Comparison of ENCODE assay signal across 22 cellular contexts in the genomic region with DNA sequence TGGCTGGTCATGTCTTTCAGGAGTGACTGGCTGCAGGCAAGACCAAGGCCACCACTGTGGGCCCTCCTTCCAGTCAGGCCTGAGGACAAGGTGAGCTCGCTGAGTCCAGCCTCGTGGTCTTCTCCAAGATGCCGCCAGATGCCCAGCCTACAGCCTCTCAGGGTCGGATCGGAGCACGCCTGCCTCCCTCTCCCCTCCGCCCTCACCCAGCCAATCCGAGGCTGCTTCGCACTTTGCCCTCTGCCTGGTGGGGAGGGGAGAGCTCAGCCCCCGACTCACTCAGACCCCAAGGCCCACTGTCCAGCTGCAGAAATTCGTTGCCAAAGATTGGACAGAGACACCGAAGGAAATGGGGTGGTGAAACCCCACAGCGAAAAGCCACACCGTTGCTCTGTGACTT. TPM values are rescaled to one million over a fixed set of nuclear protein-coding genes. Genes with fewer than 3 reads are reported as not detected.
"Had no signal": no experiment of that assay in that cellular context is flagged by ENCODE, and none has a peak within 500 bp of the region (broad histone marks: within the 10 kb centered on the region; RNA-seq: fewer than 3 reads in every experiment).

No MANE protein-coding gene starts in this region.

- ATAC-seq: activated CD4-positive, CD25-positive, alpha-beta regulatory T cell treated with anti-CD3 and anti-CD28 coated beads, Interleukin-2, amount 50 U/mL, for 24 hours; activated CD8-positive, alpha-beta T cell treated with anti-CD3 and anti-CD28 coated beads for 36 hours; activated T-cell treated with anti-CD3 and anti-CD28 coated beads, Interleukin-2, amount 50 U/mL, for 72 hours had no signal

- H3K9me3 ChIP-seq: Peyer's patch, SJCRH30, SK-N-SH had no signal

- H3K4me3 ChIP-seq: Peyer's patch, SJCRH30 had no signal

- DNase-seq: activated CD4-positive, alpha-beta T cell treated with anti-CD3 and anti-CD28 coated beads for 4 hours; activated CD8-positive, alpha-beta memory T cell treated with anti-CD3 and anti-CD28 coated beads, Interleukin-2, amount 50 U/mL, for 4 hours; activated CD8-positive, alpha-beta T cell treated with anti-CD3 and anti-CD28 coated beads for 36 hours; activated gamma-delta T cell treated with Interleukin-2 at 50 U/mL for 16 hours; activated naive CD4-positive, alpha-beta T cell treated with anti-CD3 and anti-CD28 coated beads, Interleukin-2, amount 10 ng/mL, durations not matched to agents 7 days and 5 days; activated naive CD8-positive, alpha-beta T cell treated with anti-CD3 and anti-CD28 coated beads for 36 hours; activated T-cell treated with anti-CD3 and anti-CD28 coated beads, Interleukin-2, amount 50 U/mL, for 72 hours; KG1; NCI-H1048; NCI-H146; NCI-H187 treated with DMSO at 0.1 percent for 48 hours; NCI-H2081 treated with DMSO at 0.1 percent for 48 hours; NCI-H446; NCI-H524; Right ventricle myocardium superior; SJCRH30; SK-N-SH; T-helper 1 cell; WERI-Rb-1 had no signal

- H3K27me3 ChIP-seq: Peyer's patch, SJCRH30 had no signal

- H3K27ac ChIP-seq: Peyer's patch, RWPE1, SJCRH30, WERI-Rb-1 had no signal

- H3K36me3 ChIP-seq: Peyer's patch, WERI-Rb-1 had no signal

RNA-seq across cellular contexts. Expression of a gene that starts 33.1 kb away (rescaled TPM):
- total RNA-seq: activated CD8-positive, alpha-beta T cell treated with anti-CD3 and anti-CD28 coated beads for 36 hours; activated naive CD8-positive, alpha-beta T cell treated with anti-CD3 and anti-CD28 coated beads for 36 hours; activated T-cell treated with anti-CD3 and anti-CD28 coated beads, Interleukin-2, amount 50 U/mL, for 72 hours had no signal
